In the genomic region with DNA sequence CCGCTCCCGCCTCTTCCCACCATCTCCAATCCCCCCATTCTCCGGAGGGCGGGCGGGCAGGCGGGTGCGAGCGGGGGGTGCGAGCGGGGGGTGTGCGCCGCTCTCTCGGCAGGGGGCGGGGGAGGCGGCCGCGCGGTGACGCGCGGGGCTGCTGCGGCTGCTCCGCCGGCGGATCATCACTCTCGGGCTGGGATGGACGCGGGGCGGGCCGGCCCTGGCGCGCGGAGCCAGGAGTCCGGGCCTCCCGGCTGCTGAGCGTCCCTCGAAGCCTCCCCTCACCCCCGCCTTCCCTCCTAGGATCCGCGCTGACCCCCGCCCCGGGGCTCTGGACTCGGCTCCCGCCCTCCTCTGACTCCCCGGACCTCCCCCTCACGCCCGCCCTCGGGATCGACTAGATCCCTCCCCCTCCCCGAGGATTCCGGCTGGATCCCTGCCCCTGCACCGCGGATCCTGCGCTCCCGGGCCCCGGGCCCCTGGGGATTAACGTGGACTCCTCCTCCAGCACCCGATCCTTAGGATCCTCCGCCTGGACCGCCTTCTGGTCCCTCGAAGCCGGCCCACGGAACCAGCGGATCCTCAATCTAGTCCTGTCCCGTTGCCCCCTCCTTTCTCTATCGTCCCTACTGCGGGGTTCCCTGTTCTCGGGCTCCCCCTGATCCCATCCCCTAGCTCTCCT, we compare ENCODE assay signal across 8 cellular contexts. TPM values are rescaled to one million over a fixed set of nuclear protein-coding genes. Genes with fewer than 3 reads are reported as not detected.
DNase-seq lines count a peak whose midpoint lies in the region; ATAC-seq and TF ChIP-seq lines count a peak whose summit lies in the region.

No MANE protein-coding gene starts in this region.

- DNase-seq in NCI-H2196 (lab: John Stamatoyannopoulos, UW; ENCODE audit: unreplicated experiment) (peak; percentile 52), NCI-H2196 treated with DMSO at 0.1 percent for 48 hours (lab: John Stamatoyannopoulos, UW; ENCODE audit: unreplicated experiment) (no peak), endodermal cell (peak; percentile 90), naive B cell (no peak), tibial nerve (ENCODE audit: low spot score in 2 of 2) (peak; percentile 49 to 57), superior temporal gyrus (ENCODE audit: extremely low spot score) (no peak)
- peak; percentile 65 to 70 (median 68) for DNase-seq in activated CD4-positive, CD25-positive, alpha-beta regulatory T cell (lab: John Stamatoyannopoulos, UW)

- H3K4me3 Mint-ChIP-seq in endodermal cell, result peak overlapping the region; percentile 77
- H3K4me3 Mint-ChIP-seq in naive B cell, result peak overlapping the region; percentile 90 to 100 (median 98)

- peaks cover 19% of the 10 kb centered on the region for H3K36me3 ChIP-seq in endodermal cell (ENCODE audit: control insufficient read depth, insufficient read depth, low read length)
- peaks cover 0 to 27% (median 0%) of the 10 kb centered on the region in 3 donors for H3K36me3 ChIP-seq in tibial nerve

- no peaks in the 10 kb centered on the region for H3K9me3 Mint-ChIP-seq in endodermal cell
- no peaks in the 10 kb centered on the region for H3K9me3 Mint-ChIP-seq in naive B cell

- WGBS in endodermal cell (ENCODE audit: insufficient coverage in 1 of 2, insufficient read length in 1 of 2), 2 experiments, result 0% methylated on average over 34 to 67 of the region's 68 CpGs
- WGBS in tibial nerve, 2 donors, result 1% methylated on average over 31 to 42 of the region's 68 CpGs

- H3K4me3 ChIP-seq in endodermal cell (ENCODE audit: low read length) (peak overlapping the region; percentile 91), tibial nerve (peak overlapping the region; percentile 63 to 96 (median 70))

- H3K36me3 Mint-ChIP-seq in endodermal cell (ENCODE audit: low read depth), result peaks cover 20% of the 10 kb centered on the region
- no peaks in the 10 kb centered on the region for H3K36me3 Mint-ChIP-seq in naive B cell

- H3K27ac Mint-ChIP-seq in endodermal cell, result peak overlapping the region; percentile 86
- peak overlapping the region; percentile 82 to 97 (median 96) for H3K27ac Mint-ChIP-seq in naive B cell

- H3K27me3 ChIP-seq in endodermal cell (ENCODE audit: control insufficient read depth, insufficient read depth, low read length, poor library complexity, severe bottlenecking), result no peaks in the 10 kb centered on the region
- no peaks in the 10 kb centered on the region for H3K27me3 ChIP-seq in tibial nerve

- H3K4me1 Mint-ChIP-seq in endodermal cell (peaks cover 20% of the 10 kb centered on the region), naive B cell (peaks cover 14 to 42% (median 19%) of the 10 kb centered on the region in 3 donors)

- TF ChIP-seq CTCF in endodermal cell (conservative IDR thresholded peaks at IDR 0.05), result no peak
- peak; percentile 11 to 32 (median 18) for TF ChIP-seq CTCF in tibial nerve (IDR thresholded peaks at IDR 0.05)

- TF ChIP-seq EP300 in tibial nerve (IDR thresholded peaks at IDR 0.05), result peak in 1 of 2 donors; percentile 45

- H3K27ac ChIP-seq in endodermal cell (ENCODE audit: low read depth, low read length) (peak overlapping the region; percentile 70), tibial nerve (peak overlapping the region; percentile 85 to 98 (median 94))

- H3K4me1 ChIP-seq in endodermal cell (ENCODE audit: control insufficient read depth, insufficient read depth, low read length) (no peaks in the 10 kb centered on the region), tibial nerve (peaks cover 0 to 56% (median 21%) of the 10 kb centered on the region in 4 donors)

- TF ChIP-seq POLR2A in tibial nerve (IDR thresholded peaks at IDR 0.05), result peak in 1 of 2 donors; percentile 76

- H3K27me3 Mint-ChIP-seq in endodermal cell (ENCODE audit: insufficient read depth) (peaks cover 16% of the 10 kb centered on the region), naive B cell (peaks cover 16 to 28% (median 25%) of the 10 kb centered on the region in 3 donors)

- ATAC-seq in HG03521 (IDR thresholded peaks at IDR 0.05; ENCODE audit: unreplicated experiment) (peak; percentile 6), naive B cell (ENCODE audit: low read depth in 2 of 2) (peak; percentile 36 to 42)

- H3K9me3 ChIP-seq in endodermal cell (ENCODE audit: control insufficient read depth, low read length), result no peaks in the 10 kb centered on the region
- no peaks in the 10 kb centered on the region for H3K9me3 ChIP-seq in tibial nerve

- H3K9ac ChIP-seq in endodermal cell (ENCODE audit: extremely low read depth, low read length, poor library complexity, severe bottlenecking), result peak overlapping the region; percentile 70

RNA-seq across cellular contexts. Expression of a gene that starts 1.0 kb away (rescaled TPM):
- total RNA-seq in endodermal cell, result 100 to 1,000 TPM; 133 to 175 TPM
- 160 TPM for polyA plus RNA-seq in endodermal cell (2013, experiment 1 of 2)
- polyA plus RNA-seq in endodermal cell (2013, experiment 2 of 2), result 148 TPM
- polyA plus RNA-seq in naive B cell (ENCODE audit: low read depth in 6 of 6), result 10 to 100 TPM; 73.4 to 90.2 (median 81.3) TPM
- total RNA-seq in tibial nerve, result 100 to 1,000 TPM in 2 of 4 donors, 10 to 100 TPM in 2; 88.3 to 121 (median 103) TPM

RNA-seq across cellular contexts. Expression of a gene that starts 2.8 kb away (rescaled TPM):
- total RNA-seq in endodermal cell (100 to 1,000 TPM in 1 of 2 donors, 10 to 100 TPM in 1; 78.5 to 121 TPM), tibial nerve (10 to 100 TPM; 14.4 to 32.4 (median 23.9) TPM)
- 91.3 TPM for polyA plus RNA-seq in endodermal cell (2013, experiment 1 of 2)
- 83.0 TPM for polyA plus RNA-seq in endodermal cell (2013, experiment 2 of 2)
- not detected for polyA plus RNA-seq in naive B cell (ENCODE audit: low read depth in 6 of 6)

RNA-seq across cellular contexts. Expression of a gene that starts 10.6 kb away (rescaled TPM):
- 10 to 100 TPM; 21.0 to 26.2 TPM for total RNA-seq in endodermal cell
- 31.9 TPM for polyA plus RNA-seq in endodermal cell (2013, experiment 1 of 2)
- 39.9 TPM for polyA plus RNA-seq in endodermal cell (2013, experiment 2 of 2)
- polyA plus RNA-seq in naive B cell (ENCODE audit: low read depth in 6 of 6), result 10 to 100 TPM; 43.1 to 73.4 (median 59.1) TPM
- total RNA-seq in tibial nerve, result 10 to 100 TPM; 28.7 to 55.5 (median 42.9) TPM

RNA-seq across cellular contexts. Expression of a gene that starts 15.2 kb away (rescaled TPM):
- total RNA-seq in endodermal cell (under 1 TPM; 0.46 to 0.49 TPM), tibial nerve (not detected)
- not detected for polyA plus RNA-seq in endodermal cell (2013, experiment 1 of 2)
- polyA plus RNA-seq in endodermal cell (2013, experiment 2 of 2), result not detected
- not detected for polyA plus RNA-seq in naive B cell (ENCODE audit: low read depth in 6 of 6)

RNA-seq across cellular contexts. Expression of a gene that starts 20.5 kb away (rescaled TPM):
- total RNA-seq in endodermal cell, result not detected
- polyA plus RNA-seq in endodermal cell (2013, experiment 1 of 2), result not detected
- not detected for polyA plus RNA-seq in endodermal cell (2013, experiment 2 of 2)
- polyA plus RNA-seq in naive B cell (ENCODE audit: low read depth in 6 of 6), result not detected
- total RNA-seq in tibial nerve, result not detected

Comparison
In these comparisons a context has a peak if more than half of its experiments do, and no peak if none do; other contexts are left out.
1. DNase-seq: peak in NCI-H2196 (single experiment), activated CD4-positive, CD25-positive, alpha-beta regulatory T cell (4 of 4), endodermal cell (single experiment) and tibial nerve (2 of 2); none in NCI-H2196 treated with DMSO at 0.1 percent for 48 hours (single experiment), naive B cell (single experiment) and superior temporal gyrus (single experiment).